In the genomic region with DNA sequence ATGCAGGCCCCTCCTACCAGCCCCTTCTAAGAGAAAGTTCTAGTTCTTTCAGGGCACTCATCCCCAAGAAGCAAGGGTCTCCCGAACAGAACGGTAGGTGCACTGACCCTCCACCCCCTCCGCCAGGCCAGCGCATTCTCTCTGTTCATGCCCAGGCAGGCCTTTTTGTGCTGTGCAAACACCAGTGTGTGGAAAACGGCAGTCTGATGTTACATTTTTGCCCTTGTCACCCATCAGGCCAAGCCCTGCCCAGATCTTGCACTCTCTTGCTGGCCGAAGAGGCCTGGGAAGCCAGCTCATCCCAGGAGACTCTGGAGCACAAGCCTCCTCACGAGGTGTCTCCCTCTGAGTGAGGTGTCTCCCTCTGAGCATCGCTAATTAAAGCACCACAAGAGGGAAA, we compare ENCODE assay signal across 15 cellular contexts. TPM values are rescaled to one million over a fixed set of nuclear protein-coding genes. Genes with fewer than 3 reads are reported as not detected.
A peak's percentile ranks its signal among the peaks of the same experiment; 100 is the strongest.
DNase-seq lines count a peak whose midpoint lies in the region; ATAC-seq, FAIRE-seq and TF ChIP-seq lines count a peak whose summit lies in the region.
"Had no signal": no experiment of that assay in that cellular context is flagged by ENCODE, and none has a peak within 500 bp of the region (broad histone marks: within the 10 kb centered on the region; RNA-seq: fewer than 3 reads in every experiment).

No MANE protein-coding gene starts in this region.

- H3K36me3 Mint-ChIP-seq in effector memory CD8-positive, alpha-beta T cell (ENCODE audit: insufficient read depth), result peaks cover 3% of the 10 kb centered on the region
- H3K36me3 Mint-ChIP-seq: activated CD8-positive, alpha-beta memory T cell treated with anti-CD3 and anti-CD28 coated beads, Interleukin-2, amount 10 ng/mL, durations not matched to agents 7 days and 5 days had no signal

- ATAC-seq in effector memory CD8-positive, alpha-beta T cell (replicated peaks), result no peak
- ATAC-seq in GM19023 (IDR thresholded peaks at IDR 0.05; ENCODE audit: unreplicated experiment), result no peak
- ATAC-seq: activated CD8-positive, alpha-beta memory T cell treated with anti-CD3 and anti-CD28 coated beads, Interleukin-2, amount 10 ng/mL, durations not matched to agents 7 days and 5 days; PC-3 had no signal

- H3K27ac Mint-ChIP-seq in effector memory CD8-positive, alpha-beta T cell, result peak overlapping the region; percentile 74 to 82
- H3K27ac Mint-ChIP-seq: activated CD8-positive, alpha-beta memory T cell treated with anti-CD3 and anti-CD28 coated beads, Interleukin-2, amount 10 ng/mL, durations not matched to agents 7 days and 5 days had no signal

- no peaks in the 10 kb centered on the region for H4K20me1 ChIP-seq in BLaER1

- H3K9me3 ChIP-seq in BLaER1 (no peaks in the 10 kb centered on the region), parathyroid adenoma (ENCODE audit: control insufficient read depth, low read length) (no peaks in the 10 kb centered on the region)
- H3K9me3 ChIP-seq: BE2C had no signal

- H3K9me3 Mint-ChIP-seq in effector memory CD8-positive, alpha-beta T cell, result no peaks in the 10 kb centered on the region

- TF ChIP-seq CTCF in parathyroid adenoma (IDR thresholded peaks at IDR 0.05) (no peak), GM10248 (IDR thresholded peaks at IDR 0.05; ENCODE audit: control extremely low read depth, extremely low read depth, low read depth, missing control alignments) (no peak)

- POLR2A ChIA-PET in GM10248 (lab: Yijun Ruan, JAX), result no interaction called here

- no peak overlapping the region for H3K4me3 Mint-ChIP-seq in effector memory CD8-positive, alpha-beta T cell
- H3K4me3 Mint-ChIP-seq: activated CD8-positive, alpha-beta memory T cell treated with anti-CD3 and anti-CD28 coated beads, Interleukin-2, amount 10 ng/mL, durations not matched to agents 7 days and 5 days had no signal

- H3K27me3 Mint-ChIP-seq in effector memory CD8-positive, alpha-beta T cell, result no peaks in the 10 kb centered on the region
- H3K27me3 Mint-ChIP-seq: activated CD8-positive, alpha-beta memory T cell treated with anti-CD3 and anti-CD28 coated beads, Interleukin-2, amount 10 ng/mL, durations not matched to agents 7 days and 5 days had no signal

- H3K4me2 ChIP-seq in BLaER1, result peak overlapping the region; percentile 85
- no peak overlapping the region for H3K4me2 ChIP-seq in parathyroid adenoma (ENCODE audit: low read length)

- peaks cover 11% of the 10 kb centered on the region for H3K36me3 ChIP-seq in BLaER1
- no peaks in the 10 kb centered on the region for H3K36me3 ChIP-seq in parathyroid adenoma (ENCODE audit: control insufficient read depth, insufficient read depth, low read length)
- H3K36me3 ChIP-seq: BE2C had no signal

- H3K27ac ChIP-seq in BLaER1, result peak overlapping the region; percentile 87
- H3K27ac ChIP-seq in parathyroid adenoma, result peak overlapping the region; percentile 96

- CTCF ChIA-PET in GM10248 (lab: Yijun Ruan, JAX), result no interaction called here

- H3K4me3 ChIP-seq in BLaER1, result no peak overlapping the region
- H3K4me3 ChIP-seq in parathyroid adenoma (ENCODE audit: low read depth, low read length), result no peak overlapping the region

- H3K9ac ChIP-seq in BLaER1 (no peak overlapping the region), parathyroid adenoma (no peak overlapping the region)

- no peak for TF ChIP-seq POLR2A in GM12892 (IDR thresholded peaks at IDR 0.05; ENCODE audit: low read depth, low read length)

- no peak for FAIRE-seq in GM12892 (lab: Jason Lieb, UNC)
- FAIRE-seq: endothelial cell of umbilical vein had no signal

- peaks cover 7% of the 10 kb centered on the region for H3K79me2 ChIP-seq in parathyroid adenoma

- DNase-seq in NCI-H2196 treated with DMSO at 0.1 percent for 48 hours (lab: John Stamatoyannopoulos, UW; ENCODE audit: unreplicated experiment), result peak; percentile 68
- no peak for DNase-seq in effector memory CD8-positive, alpha-beta T cell
- no peak for DNase-seq in NCI-H524 treated with DMSO at 0.1 percent for 48 hours (lab: John Stamatoyannopoulos, UW)
- DNase-seq in GM10248 (ENCODE audit: extremely low spot score), result no peak
- no peak for DNase-seq in GM12892 (ENCODE audit: insufficient read length)
- DNase-seq: activated CD8-positive, alpha-beta memory T cell treated with anti-CD3 and anti-CD28 coated beads, Interleukin-2, amount 10 ng/mL, durations not matched to agents 7 days and 5 days; amygdala; BE2C; NCI-H2107; PC-3; stimulated activated CD4-positive, alpha-beta T cell treated with anti-CD3 and anti-CD28 coated beads, Interleukin-12 subunit alpha, Interleukin-12 subunit beta, amount 100 ng/mL, for 4 hours had no signal

- H3K27me3 ChIP-seq in BLaER1, result no peaks in the 10 kb centered on the region
- H3K27me3 ChIP-seq in parathyroid adenoma (ENCODE audit: control insufficient read depth, insufficient read depth, low read length), result no peaks in the 10 kb centered on the region
- H3K27me3 ChIP-seq: BE2C had no signal

- no peak overlapping the region for H2AFZ ChIP-seq in parathyroid adenoma

- H3K4me1 Mint-ChIP-seq in effector memory CD8-positive, alpha-beta T cell (ENCODE audit: low read depth in 2 of 2), result peaks cover 6 to 18% of the 10 kb centered on the region in 2 donors

- peaks cover 62% of the 10 kb centered on the region for H3K4me1 ChIP-seq in BLaER1
- H3K4me1 ChIP-seq in parathyroid adenoma, result peaks cover 23% of the 10 kb centered on the region

RNA-seq across cellular contexts. Expression of a gene that starts 16.1 kb away (rescaled TPM):
- polyA plus RNA-seq in GM12892 (2012; ENCODE audit: missing spikeins), result not detected

RNA-seq across cellular contexts. Expression of a gene that starts 55.6 kb away (rescaled TPM):
- polyA plus RNA-seq in GM12892 (2012; ENCODE audit: missing spikeins), result not detected
